ENCODE assay signal across 20 cellular contexts in genomic region chr4:72895408-72895807, GRCh38.
DNase-seq lines count a peak whose midpoint lies in the region; ATAC-seq and TF ChIP-seq lines count a peak whose summit lies in the region.
"Had no signal": no experiment of that assay in that cellular context is flagged by ENCODE, and none has a peak within 500 bp of the region (broad histone marks: within the 10 kb centered on the region; RNA-seq: fewer than 3 reads in every experiment).

No MANE protein-coding gene starts in this region.

- H3K4me1 ChIP-seq in mesendoderm (ENCODE audit: control insufficient read depth, low read depth, low read length) (peaks cover 5% of the 10 kb centered on the region), tibial artery (peaks cover 0 to 55% (median 28%) of the 10 kb centered on the region in 4 donors)
- H3K4me1 ChIP-seq: sigmoid colon, SJSA1 had no signal

- no peak overlapping the region for H3K4ac ChIP-seq in mesendoderm (ENCODE audit: low read depth, low read length)

- no peaks in the 10 kb centered on the region for H3K79me2 ChIP-seq in mesendoderm (ENCODE audit: control insufficient read depth, insufficient read depth, low read length)

- no peak overlapping the region for H3K9ac ChIP-seq in mesendoderm (ENCODE audit: low read length)

- H3K27ac ChIP-seq in mesendoderm (ENCODE audit: low read depth, low read length) = no peak overlapping the region
- H3K27ac ChIP-seq in tibial artery = peak overlapping the region; percentile 66 to 75
- H3K27ac ChIP-seq: SJSA1 had no signal

- intact Hi-C loops in tibial artery (cut with DNase I; ENCODE audit: low total_unique reads) = no loop called here

- no peaks in the 10 kb centered on the region for H3K79me1 ChIP-seq in mesendoderm (ENCODE audit: low read length)

- H3K23ac ChIP-seq in mesendoderm (ENCODE audit: low read length) = no peak overlapping the region

- no peak overlapping the region for H2BK120ac ChIP-seq in mesendoderm (ENCODE audit: low read depth, low read length)

- H3K27me3 ChIP-seq in mesendoderm (ENCODE audit: insufficient read depth, low read length, poor library complexity) (no peaks in the 10 kb centered on the region), tibial artery (no peaks in the 10 kb centered on the region)
- H3K27me3 ChIP-seq: sigmoid colon, SJSA1 had no signal

- no CpG with 5 or more reads among the region's 5 CpGs for WGBS in mesendoderm (ENCODE audit: extremely low coverage, insufficient coverage, low lambda C conversion rate)

- DNase-seq in NCI-H524 (lab: John Stamatoyannopoulos, UW) (peak; percentile 80 to 97), choroid plexus epithelial cell (ENCODE audit: low read depth) (peak; percentile 31), mesendoderm (peak; percentile 90), tibial artery (no peak), midbrain (lab: John Stamatoyannopoulos, UW) (no peak)
- DNase-seq: activated CD4-positive, alpha-beta T cell treated with anti-CD3 and anti-CD28 coated beads for 48 hours; activated T-cell treated with anti-CD3 and anti-CD28 coated beads, Interleukin-2, amount 50 U/mL, for 72 hours; CD8-positive, alpha-beta memory T cell; DMS79; head of caudate nucleus; left cardiac atrium; NCI-H1105 treated with DMSO at 0.1 percent for 48 hours; NCI-H2029 treated with DMSO at 0.1 percent for 48 hours; NCI-H446 treated with DMSO at 0.1 percent for 48 hours; sigmoid colon; substantia nigra had no signal

- H3K36me3 ChIP-seq in mesendoderm (ENCODE audit: control insufficient read depth, insufficient read depth, low read length) (no peaks in the 10 kb centered on the region), tibial artery (no peaks in the 10 kb centered on the region)
- H3K36me3 ChIP-seq: sigmoid colon, SJSA1 had no signal

- H3K9me3 ChIP-seq in tibial artery = no peaks in the 10 kb centered on the region
- H3K9me3 ChIP-seq: sigmoid colon, SJSA1 had no signal

- no peak overlapping the region for H4K8ac ChIP-seq in mesendoderm (ENCODE audit: low read depth, low read length)

- H2AK5ac ChIP-seq in mesendoderm (ENCODE audit: low read length) = no peak overlapping the region

- TF ChIP-seq CTCF in choroid plexus epithelial cell (conservative IDR thresholded peaks at IDR 0.05; ENCODE audit: low read depth, low read length) (no peak), tibial artery (IDR thresholded peaks at IDR 0.05) (no peak)

- no peak overlapping the region for H4K5ac ChIP-seq in mesendoderm (ENCODE audit: low read length)

- no peak overlapping the region for H3K4me2 ChIP-seq in mesendoderm (ENCODE audit: low read length)

- H2BK5ac ChIP-seq in mesendoderm (ENCODE audit: low read length) = no peak overlapping the region

- H3K4me3 ChIP-seq in choroid plexus epithelial cell (ENCODE audit: low read depth, low read length) (no peak overlapping the region), mesendoderm (ENCODE audit: low read length) (no peak overlapping the region), tibial artery (no peak overlapping the region)
- H3K4me3 ChIP-seq: sigmoid colon, SJSA1 had no signal

- H2BK15ac ChIP-seq in mesendoderm (replicated peaks; ENCODE audit: low read depth) = no peak overlapping the region

- H3K56ac ChIP-seq in mesendoderm (ENCODE audit: low read length) = no peak overlapping the region

- ATAC-seq in GM21390 (IDR thresholded peaks at IDR 0.05; ENCODE audit: unreplicated experiment) (no peak), GM21529 (IDR thresholded peaks at IDR 0.05; ENCODE audit: unreplicated experiment) (no peak)
- ATAC-seq: activated T-cell treated with anti-CD3 and anti-CD28 coated beads, Interleukin-2, amount 50 U/mL, for 72 hours; Panc1 had no signal

- H3K18ac ChIP-seq in mesendoderm (ENCODE audit: low read length) = no peak overlapping the region

Comparison
In these comparisons a context has a peak if more than half of its experiments do, and no peak if none do; other contexts are left out.
1. DNase-seq: peak in NCI-H524 (2 of 2), choroid plexus epithelial cell (single experiment) and mesendoderm (single experiment); none in tibial artery (0 of 2) and midbrain (single experiment).